8 cellular contexts compared by ENCODE assay signal in the genomic region with DNA sequence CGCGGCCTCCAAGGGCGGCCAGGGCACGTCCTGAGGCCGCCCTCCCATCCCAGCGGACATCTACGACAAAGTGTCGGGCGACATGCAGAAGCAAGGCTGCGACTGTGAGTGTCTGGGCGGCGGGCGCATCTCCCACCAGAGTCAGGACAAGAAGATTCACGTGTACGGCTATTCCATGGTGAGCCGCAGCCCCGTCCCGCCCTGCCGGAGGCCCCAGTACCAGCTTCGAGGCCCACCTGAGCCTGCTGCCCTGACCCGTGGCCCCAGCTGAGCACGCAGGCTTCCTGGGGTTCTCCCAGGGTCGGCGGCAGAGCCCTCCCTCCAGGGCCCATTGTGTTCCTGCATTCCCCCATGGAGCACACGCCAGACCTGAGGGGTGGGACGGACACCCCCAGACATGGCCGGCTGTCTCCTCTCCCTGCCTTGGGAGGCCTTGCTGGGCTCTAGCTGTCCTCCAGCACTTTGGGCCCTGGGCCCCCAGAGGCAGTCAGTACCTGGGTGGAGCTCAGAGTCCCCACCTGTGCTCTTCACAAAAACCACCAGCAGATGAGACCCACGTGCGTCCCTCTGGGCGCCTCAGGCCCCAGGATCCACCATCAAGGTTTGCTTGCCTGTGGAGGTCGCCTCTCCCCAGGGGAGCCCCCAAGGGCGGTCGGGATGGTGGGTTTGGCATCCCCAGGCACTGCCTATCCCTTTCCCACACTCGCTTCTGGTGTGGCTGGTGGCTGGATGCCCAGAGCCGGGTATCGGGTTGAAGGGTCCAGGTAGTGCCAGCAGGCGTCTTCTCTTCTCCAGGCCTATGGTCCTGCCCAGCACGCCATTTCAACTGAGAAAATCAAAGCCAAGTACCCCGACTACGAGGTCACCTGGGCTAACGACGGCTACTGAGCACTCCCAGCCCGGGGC. TPM values are rescaled to one million over a fixed set of nuclear protein-coding genes. Genes with fewer than 3 reads are reported as not detected.
DNase-seq lines count a peak whose midpoint lies in the region; ATAC-seq and TF ChIP-seq lines count a peak whose summit lies in the region.

No MANE protein-coding gene starts in this region.

- peaks cover 4 to 18% (median 14%) of the 10 kb centered on the region in 4 donors for H3K4me1 Mint-ChIP-seq in naive thymus-derived CD8-positive, alpha-beta T cell

- DNase-seq in AG09309 (ENCODE audit: low read depth) (no peak), NAMALWA (ENCODE audit: low spot score) (peak; percentile 30), dorsolateral prefrontal cortex (no peak), NCI-H1436 (lab: John Stamatoyannopoulos, UW) (no peak), midbrain (lab: John Stamatoyannopoulos, UW) (no peak)
- no peak for DNase-seq in naive thymus-derived CD8-positive, alpha-beta T cell

- peak overlapping the region in 57 of 59 donors; percentile 11 to 95 (median 88) for H3K27ac ChIP-seq in dorsolateral prefrontal cortex

- no peak for ATAC-seq in naive thymus-derived CD8-positive, alpha-beta T cell
- no peak for ATAC-seq in GM19395 (IDR thresholded peaks at IDR 0.05; ENCODE audit: unreplicated experiment)
- no peak for ATAC-seq in GM21447 (IDR thresholded peaks at IDR 0.05; ENCODE audit: unreplicated experiment)

- peaks cover 0 to 4% (median 0%) of the 10 kb centered on the region in 45 donors for H3K27me3 ChIP-seq in dorsolateral prefrontal cortex

- H3K4me3 Mint-ChIP-seq in naive thymus-derived CD8-positive, alpha-beta T cell = peak overlapping the region; percentile 59 to 95 (median 88)

- TF ChIP-seq CTCF in AG09309 (IDR thresholded peaks at IDR 0.05; ENCODE audit: control insufficient read depth, insufficient read depth, low read depth, low read length, missing control alignments) (no peak), dorsolateral prefrontal cortex (IDR thresholded peaks at IDR 0.05 in 54 of 56, conservative IDR thresholded peaks at IDR 0.05 in 2 of 56; ENCODE audit: low read depth in 1 of 56, partially characterized antibody in 56 of 56) (no peak)

- H3K9me3 Mint-ChIP-seq in naive thymus-derived CD8-positive, alpha-beta T cell = no peaks in the 10 kb centered on the region

- H3K27me3 Mint-ChIP-seq in naive thymus-derived CD8-positive, alpha-beta T cell = peaks cover 0 to 20% (median 2%) of the 10 kb centered on the region in 5 donors

- peak overlapping the region in 5 of 10 donors; percentile 43 to 83 (median 51) for H3K27ac Mint-ChIP-seq in naive thymus-derived CD8-positive, alpha-beta T cell

- no peaks in the 10 kb centered on the region for H3K36me3 Mint-ChIP-seq in naive thymus-derived CD8-positive, alpha-beta T cell

- POLR2A ChIA-PET in naive thymus-derived CD8-positive, alpha-beta T cell (lab: Charles Lee) = interaction anchor here (0.6 to 1.6 kb wide), 6 partner anchors 10 to 37 kb away, joined by 3 to 4 read pairs (median 3); partner anchors contain the start of gene EDF1

- H3K4me3 ChIP-seq in AG09309 (ENCODE audit: control insufficient read depth, low read depth, low read length) = peak overlapping the region; percentile 95
- H3K4me3 ChIP-seq in dorsolateral prefrontal cortex = peak overlapping the region; percentile 45 to 88 (median 76)

- intact Hi-C loops in dorsolateral prefrontal cortex (cut with DNase I) = loop anchor here in 1 of 2 donors (2.0 to 5.0 kb wide), 2 partner anchors 15 to 37 kb away; partner anchors contain the start of gene TRAF2

RNA-seq across cellular contexts. Expression of gene PHPT1, which starts 1.0 kb away (rescaled TPM):
- total RNA-seq in dorsolateral prefrontal cortex = 100 to 1,000 TPM in 65 of 120 experiments, 10 to 100 TPM in 55; 68.1 to 140 (median 101) TPM
- 10 to 100 TPM; 25.2 to 29.6 TPM for total RNA-seq in naive thymus-derived CD8-positive, alpha-beta T cell
- polyA plus RNA-seq in naive thymus-derived CD8-positive, alpha-beta T cell = 10 to 100 TPM; 82.6 to 98.1 (median 83.1) TPM

RNA-seq across cellular contexts. Expression of gene MAMDC4, which starts 1.9 kb away (rescaled TPM):
- total RNA-seq in dorsolateral prefrontal cortex = 10 to 100 TPM in 28 of 120 experiments, 1 to 10 TPM in 92; 2.7 to 18.6 (median 7.0) TPM
- 1 to 10 TPM; 6.3 to 7.5 TPM for total RNA-seq in naive thymus-derived CD8-positive, alpha-beta T cell
- polyA plus RNA-seq in naive thymus-derived CD8-positive, alpha-beta T cell = under 1 TPM in 2 of 3 donors, not detected in 1; 0.14 to 0.35 TPM

RNA-seq across cellular contexts. Expression of gene AJM1, which starts 7.9 kb away (rescaled TPM):
- total RNA-seq in dorsolateral prefrontal cortex = 10 to 100 TPM; 22.9 to 89.8 (median 47.9) TPM
- 1 to 10 TPM; 1.3 TPM for total RNA-seq in naive thymus-derived CD8-positive, alpha-beta T cell
- polyA plus RNA-seq in naive thymus-derived CD8-positive, alpha-beta T cell = under 1 TPM in 2 of 3 donors, not detected in 1; 0.05 to 0.10 TPM

RNA-seq across cellular contexts. Expression of gene EDF1, which starts 15.9 kb away (rescaled TPM):
- 100 to 1,000 TPM; 145 to 331 (median 249) TPM for total RNA-seq in dorsolateral prefrontal cortex
- 100 to 1,000 TPM; 291 to 301 TPM for total RNA-seq in naive thymus-derived CD8-positive, alpha-beta T cell
- 100 to 1,000 TPM; 319 to 403 (median 380) TPM for polyA plus RNA-seq in naive thymus-derived CD8-positive, alpha-beta T cell

RNA-seq across cellular contexts. Expression of gene TRAF2, which starts 36.1 kb away (rescaled TPM):
- total RNA-seq in dorsolateral prefrontal cortex = 10 to 100 TPM; 11.1 to 47.8 (median 17.7) TPM
- total RNA-seq in naive thymus-derived CD8-positive, alpha-beta T cell = 10 to 100 TPM; 28.0 to 34.4 TPM
- 10 to 100 TPM in 2 of 3 donors, 1 to 10 TPM in 1; 7.9 to 24.4 (median 12.2) TPM for polyA plus RNA-seq in naive thymus-derived CD8-positive, alpha-beta T cell

Comparison
In these comparisons a context has a peak if more than half of its experiments do, and no peak if none do; other contexts are left out.
1. RNA of gene AJM1, which starts 7.9 kb away (total RNA-seq): 22.9 to 89.8 TPM in dorsolateral prefrontal cortex; 1.3 TPM in naive thymus-derived CD8-positive, alpha-beta T cell; every median in the first group is over 10 times any median in the second.